ENCODE assay signal across 9 cellular contexts in genomic region chr15:83653639-83654378, GRCh38. TPM values are rescaled to one million over a fixed set of nuclear protein-coding genes. Genes with fewer than 3 reads are reported as not detected.
DNase-seq lines count a peak whose midpoint lies in the region; ATAC-seq, FAIRE-seq and TF ChIP-seq lines count a peak whose summit lies in the region.
"Had no signal": no experiment of that assay in that cellular context is flagged by ENCODE, and none has a peak within 500 bp of the region (broad histone marks: within the 10 kb centered on the region; RNA-seq: fewer than 3 reads in every experiment).

Gene ADAMTSL3 (plus strand): TSS chr15:83654123. CDS start chr15:83655762, 1,639 bp downstream.

- H3K14ac ChIP-seq in H1 (ENCODE audit: insufficient read length) = no peak within 1 kb of the TSS

- no peak within 1 kb of the TSS for H4K5ac ChIP-seq in H1 (ENCODE audit: insufficient read length, low read depth, low read length)

- ATAC-seq in GM18907 (IDR thresholded peaks at IDR 0.05; ENCODE audit: unreplicated experiment) = no peak

- no peak within 1 kb of the TSS for H4K91ac ChIP-seq in H1 (replicated peaks; ENCODE audit: insufficient read length, low read length)

- H3K27me3 Mint-ChIP-seq in activated T-helper 1 cell treated with anti-CD3 and anti-CD28 coated beads, Interleukin-12 subunit alpha, Interleukin-12 subunit beta, Interleukin-2, Interleukin-4 antibody, amounts not matched to agents 30 ng/mL and 10 ng/mL and 1 ng/mL, durations not matched to agents 14 hours and 24 hours and 36 hours (ENCODE audit: insufficient read depth) = peaks cover 28% of the 10 kb centered on the region

- peak within 1 kb of the TSS; percentile 82 to 93 for H3K4me2 ChIP-seq in H1 (ENCODE audit: insufficient read depth in 1 of 2, low read depth in 2 of 2, low read length in 2 of 2)

- H2BK5ac ChIP-seq in H1 (ENCODE audit: low read depth, low read length) = no peak within 1 kb of the TSS

- POLR2A ChIA-PET in H1 (lab: Charles Lee; ENCODE audit: partially characterized antibody) = interaction anchor here (0.6 kb wide), 2 partner anchors 9 to 370 kb away, joined by 3 read pairs; no protein-coding TSS in a partner anchor

- H3K4me1 ChIP-seq in H1 (replicated peaks in 1 of 4; ENCODE audit: control insufficient read depth in 3 of 4, insufficient read depth in 4 of 4, low read length in 3 of 4) = peaks cover 0 to 5% (median 2%) of the 10 kb centered on the region in 4 experiments; a peak in 5 of 7 replicates
- peaks cover 10 to 40% (median 32%) of the 10 kb centered on the region in 4 donors for H3K4me1 ChIP-seq in liver (ENCODE audit: control insufficient read depth in 4 of 4, insufficient read depth in 4 of 4, low read length in 3 of 4)
- H3K4me1 ChIP-seq in suprapubic skin = peaks cover 23% of the 10 kb centered on the region

- TF ChIP-seq POLR2A in H1 (IDR thresholded peaks at IDR 0.05; ENCODE audit: control extremely low read depth in 1 of 2, low read depth in 2 of 2, low read length in 2 of 2) (no peak), suprapubic skin (IDR thresholded peaks at IDR 0.05) (no peak)

- H3K4me1 Mint-ChIP-seq in activated T-helper 1 cell treated with anti-CD3 and anti-CD28 coated beads, Interleukin-12 subunit alpha, Interleukin-12 subunit beta, Interleukin-2, Interleukin-4 antibody, amounts not matched to agents 30 ng/mL and 10 ng/mL and 1 ng/mL, durations not matched to agents 14 hours and 24 hours and 36 hours (ENCODE audit: low read depth) = no peaks in the 10 kb centered on the region

- H3K4ac ChIP-seq in H1 (replicated peaks; ENCODE audit: insufficient read length, low read depth, low read length) = no peak within 1 kb of the TSS

- H3K23me2 ChIP-seq in H1 (ENCODE audit: low read depth, low read length) = peaks cover 8% of the 10 kb centered on the region; the same call in 1 of the 2 replicates

- no peaks in the 10 kb centered on the region for H3K9me3 Mint-ChIP-seq in activated T-helper 1 cell treated with anti-CD3 and anti-CD28 coated beads, Interleukin-12 subunit alpha, Interleukin-12 subunit beta, Interleukin-2, Interleukin-4 antibody, amounts not matched to agents 30 ng/mL and 10 ng/mL and 1 ng/mL, durations not matched to agents 14 hours and 24 hours and 36 hours

- H3K23ac ChIP-seq in H1 (ENCODE audit: insufficient read length) = no peak within 1 kb of the TSS

- no peaks in the 10 kb centered on the region for H3K79me2 ChIP-seq in H1 (ENCODE audit: control insufficient read depth in 1 of 2, insufficient read depth in 2 of 2, low read length in 2 of 2)

- H2BK12ac ChIP-seq in H1 (ENCODE audit: low read depth, low read length) = no peak within 1 kb of the TSS; the same call in 1 of the 2 replicates

- 1% methylated on average over 20 of the region's 105 CpGs; no CpG with 5 or more reads in 1 of the 2 experiments for WGBS in H1 (ENCODE audit: extremely low coverage in 1 of 2, insufficient coverage in 1 of 2, insufficient read length in 1 of 2, insufficient replicate concordance in 2 of 2, low coverage in 1 of 2, low lambda C conversion rate in 2 of 2, missing lambda C conversion rate in 1 of 2), 2 experiments
- WGBS in liver = 3% methylated on average over 105 of the region's 105 CpGs
- WGBS in suprapubic skin = 3% methylated on average over 27 of the region's 105 CpGs

- peak within 1 kb of the TSS; percentile 3 to 60 (median 42); a peak in 4 of 7 replicates for H3K9ac ChIP-seq in H1 (replicated peaks in 1 of 4; ENCODE audit: extremely low read depth in 1 of 4, low read depth in 3 of 4, low read length in 3 of 4)
- H3K9ac ChIP-seq in liver (ENCODE audit: low read depth in 1 of 2, low read length in 2 of 2) = peak within 1 kb of the TSS; percentile 56 to 58

- TF ChIP-seq RAD21 in H1 (IDR thresholded peaks at IDR 0.05 in 1 of 2, conservative IDR thresholded peaks at IDR 0.05 in 1 of 2; ENCODE audit: low read depth in 2 of 2, low read length in 2 of 2) (peak; percentile 8 to 35; a peak in 2 of 4 replicates), liver (IDR thresholded peaks at IDR 0.05) (no peak)

- H3K36me3 ChIP-seq in MG63 (no peaks in the 10 kb centered on the region), H1 (ENCODE audit: control insufficient read depth in 2 of 4, insufficient read depth in 4 of 4, low read length in 3 of 4) (no peaks in the 10 kb centered on the region), liver (ENCODE audit: control insufficient read depth in 4 of 4, insufficient read depth in 3 of 4, low read depth in 1 of 4, low read length in 3 of 4) (no peaks in the 10 kb centered on the region), suprapubic skin (no peaks in the 10 kb centered on the region)

- peak within 1 kb of the TSS; percentile 90 for H2AFZ ChIP-seq in H1 (ENCODE audit: low read length)

- TF ChIP-seq EP300 in H1 (IDR thresholded peaks at IDR 0.05; ENCODE audit: borderline replicate concordance in 1 of 2, low read depth in 2 of 2, low read length in 2 of 2) = no peak
- TF ChIP-seq EP300 in suprapubic skin (IDR thresholded peaks at IDR 0.05) = no peak

- H3K79me1 ChIP-seq in H1 (ENCODE audit: low read depth, low read length) = no peaks in the 10 kb centered on the region

- H3K36me3 Mint-ChIP-seq in activated T-helper 1 cell treated with anti-CD3 and anti-CD28 coated beads, Interleukin-12 subunit alpha, Interleukin-12 subunit beta, Interleukin-2, Interleukin-4 antibody, amounts not matched to agents 30 ng/mL and 10 ng/mL and 1 ng/mL, durations not matched to agents 14 hours and 24 hours and 36 hours (ENCODE audit: low read depth) = no peaks in the 10 kb centered on the region

- H3K27ac Mint-ChIP-seq in activated T-helper 1 cell treated with anti-CD3 and anti-CD28 coated beads, Interleukin-12 subunit alpha, Interleukin-12 subunit beta, Interleukin-2, Interleukin-4 antibody, amounts not matched to agents 30 ng/mL and 10 ng/mL and 1 ng/mL, durations not matched to agents 14 hours and 24 hours and 36 hours = no peak within 1 kb of the TSS
- H3K27ac Mint-ChIP-seq: HFFc6 had no signal

- H3K27me3 ChIP-seq in MG63 (peaks cover 41% of the 10 kb centered on the region), H1 (replicated peaks in 1 of 4; ENCODE audit: control insufficient read depth in 3 of 4, extremely low read depth in 1 of 4, insufficient read depth in 3 of 4, low read length in 3 of 4) (peaks cover 12 to 41% (median 35%) of the 10 kb centered on the region in 4 experiments), liver (ENCODE audit: control insufficient read depth in 4 of 4, insufficient read depth in 4 of 4, low read length in 3 of 4) (no peaks in the 10 kb centered on the region), suprapubic skin (peaks cover 47% of the 10 kb centered on the region)

- H3K4me3 ChIP-seq in MG63 = peak within 1 kb of the TSS; percentile 34
- peak within 1 kb of the TSS; percentile 33 to 80 (median 56) for H3K4me3 ChIP-seq in H1 (ENCODE audit: extremely low read depth in 1 of 4, insufficient read depth in 2 of 4, low read depth in 3 of 4, low read length in 4 of 4)
- H3K4me3 ChIP-seq in liver (ENCODE audit: low read depth in 1 of 3, low read length in 3 of 3) = peak within 1 kb of the TSS; percentile 63 to 78 (median 63)
- H3K4me3 ChIP-seq in suprapubic skin = peak within 1 kb of the TSS; percentile 46

- intact Hi-C loops in activated T-helper 1 cell treated with anti-CD3 and anti-CD28 coated beads, Interleukin-12 subunit alpha, Interleukin-12 subunit beta, Interleukin-2, Interleukin-4 antibody, amounts not matched to agents 30 ng/mL and 10 ng/mL and 1 ng/mL, durations not matched to agents 14 hours and 24 hours and 36 hours (cut with micrococcal nuclease) = no loop called here

- FAIRE-seq in H1 (lab: Jason Lieb, UNC) = no peak

- peak; percentile 69 for DNase-seq in MG63
- DNase-seq in H1 (ENCODE audit: low read depth in 1 of 2, low spot score in 2 of 2) = peak; percentile 25 to 78
- peak in 1 of 2 donors; percentile 72 for DNase-seq in suprapubic skin (ENCODE audit: low spot score in 2 of 2)
- no peak for DNase-seq in activated T-helper 1 cell treated with anti-CD3 and anti-CD28 coated beads, Interleukin-12 subunit alpha, Interleukin-12 subunit beta, Interleukin-2, Interleukin-4 antibody, amounts not matched to agents 30 ng/mL and 10 ng/mL and 1 ng/mL, durations not matched to agents 14 hours and 24 hours and 36 hours (ENCODE audit: low spot score)
- no peak for DNase-seq in DMS114 treated with DMSO at 0.1 percent for 48 hours (lab: John Stamatoyannopoulos, UW; ENCODE audit: unreplicated experiment)
- no peak for DNase-seq in NCI-H345 (lab: John Stamatoyannopoulos, UW)
- DNase-seq: HFFc6 had no signal

- H2BK120ac ChIP-seq in H1 (replicated peaks; ENCODE audit: low read depth, low read length) = no peak within 1 kb of the TSS

- H3K9me3 ChIP-seq in MG63 (no peaks in the 10 kb centered on the region), H1 (ENCODE audit: insufficient read depth in 2 of 2, low read depth in 1 of 2, low read length in 1 of 2) (no peaks in the 10 kb centered on the region), liver (ENCODE audit: control insufficient read depth in 4 of 4, low read length in 3 of 4) (no peaks in the 10 kb centered on the region), suprapubic skin (no peaks in the 10 kb centered on the region)

- H2BK15ac ChIP-seq in H1 (ENCODE audit: low read length) = no peak within 1 kb of the TSS

- CTCF ChIA-PET in H1 (lab: Charles Lee; ENCODE audit: partially characterized antibody) = interaction anchor here (1.4 to 1.7 kb wide), 2 partner anchors 114 to 215 kb away, joined by 4 read pairs; no protein-coding TSS in a partner anchor

- peak within 1 kb of the TSS; percentile 84; the same call in 1 of the 2 replicates for H3K18ac ChIP-seq in H1 (ENCODE audit: extremely low read depth, low read length)

- peak within 1 kb of the TSS; percentile 82 for H4K8ac ChIP-seq in H1 (ENCODE audit: extremely low read depth, insufficient read depth, low read length)

- TF ChIP-seq CTCF in H1 (IDR thresholded peaks at IDR 0.05; ENCODE audit: control extremely low read depth in 1 of 3, insufficient read depth in 1 of 3, low read depth in 1 of 3, low read length in 3 of 3) = peak; percentile 11 to 16 (median 12); a peak in 3 of 4 replicates
- peak; percentile 14 for TF ChIP-seq CTCF in liver (IDR thresholded peaks at IDR 0.05; ENCODE audit: low read depth, low read length, missing input control)
- TF ChIP-seq CTCF in suprapubic skin (IDR thresholded peaks at IDR 0.05) = peak in 1 of 2 donors; percentile 9

- no peak within 1 kb of the TSS for H3K56ac ChIP-seq in H1 (replicated peaks; ENCODE audit: insufficient read length, low read depth, low read length)

- H3K27ac ChIP-seq in H1 (ENCODE audit: low read depth, low read length) = no peak within 1 kb of the TSS
- H3K27ac ChIP-seq in liver (ENCODE audit: low read depth in 1 of 2, low read length in 2 of 2) = peak within 1 kb of the TSS; percentile 81 to 85
- no peak within 1 kb of the TSS for H3K27ac ChIP-seq in suprapubic skin

- H4K20me1 ChIP-seq in H1 (replicated peaks in 1 of 2; ENCODE audit: control insufficient read depth in 1 of 2, insufficient read depth in 2 of 2, low read length in 2 of 2) = no peaks in the 10 kb centered on the region

- H2AK5ac ChIP-seq in H1 (ENCODE audit: low read depth, low read length) = no peak within 1 kb of the TSS

- no peak within 1 kb of the TSS for H3K4me3 Mint-ChIP-seq in activated T-helper 1 cell treated with anti-CD3 and anti-CD28 coated beads, Interleukin-12 subunit alpha, Interleukin-12 subunit beta, Interleukin-2, Interleukin-4 antibody, amounts not matched to agents 30 ng/mL and 10 ng/mL and 1 ng/mL, durations not matched to agents 14 hours and 24 hours and 36 hours
- H3K4me3 Mint-ChIP-seq: HFFc6 had no signal

- H2BK20ac ChIP-seq in H1 (ENCODE audit: low read length) = no peak within 1 kb of the TSS

RNA-seq across cellular contexts. Expression of gene ADAMTSL3, which starts in this region (rescaled TPM):
- 0.10 and 0.23 TPM in 2 replicates for total RNA-seq in MG63 (2014; rRNA removed; shearing (Covaris generic); ENCODE audit: low replicate concordance)
- 0.75 and 1.4 TPM in 2 replicates for total RNA-seq in H1 (2021; fragmentation: NEBNext Ultra II Directional; extraction: Animal tissue kit (Norgen Biotek cat#: 25700))
- 0.35 TPM in 2 replicates for polyA plus RNA-seq in H1 (2011; rRNA removed)
- 0.36 TPM for polyA plus RNA-seq in H1 (2011; cell fraction: cytosol; rRNA removed)
- polyA plus RNA-seq in H1 (2011; cell fraction: nucleus; rRNA removed) = 1.2 TPM
- 0.49 to 0.82 TPM (median 0.72 TPM) in 4 replicates for polyA plus RNA-seq in H1 (2012, experiment 1 of 2)
- 0.09 TPM for polyA plus RNA-seq in H1 (2012, experiment 2 of 2)
- polyA plus RNA-seq in H1 (2013, experiment 1 of 2) = 0.53 TPM
- 0.63 TPM for polyA plus RNA-seq in H1 (2013, experiment 2 of 2)
- 1.5 and 5.4 TPM in 2 replicates for polyA minus RNA-seq in H1 (2011; rRNA and poly(A)+ RNA removed)
- polyA minus RNA-seq in H1 (2011; cell fraction: cytosol; rRNA and poly(A)+ RNA removed) = 0.59 TPM
- 2.4 TPM for polyA minus RNA-seq in H1 (2011; cell fraction: nucleus; rRNA and poly(A)+ RNA removed)
- 10 to 100 TPM in 1 of 2 donors, 1 to 10 TPM in 1; 7.1 to 19.0 TPM for total RNA-seq in liver
- polyA plus RNA-seq in liver = 1 to 10 TPM; 3.5 to 8.8 TPM
- 10 to 100 TPM in 1 of 4 donors, 1 to 10 TPM in 3; 2.0 to 11.3 (median 3.8) TPM for total RNA-seq in suprapubic skin
- not detected in 2 replicates for total RNA-seq in activated T-helper 1 cell treated with anti-CD3 and anti-CD28 coated beads, Interleukin-12 subunit alpha, Interleukin-12 subunit beta, Interleukin-2, Interleukin-4 antibody, amounts not matched to agents 30 ng/mL and 10 ng/mL and 1 ng/mL, durations not matched to agents 14 hours and 24 hours and 36 hours
- total RNA-seq: HFFc6 had no signal

Comparison
In these comparisons a context has a peak if more than half of its experiments do, and no peak if none do; other contexts are left out.
1. Peak in DNase-seq and H3K4me3 ChIP-seq in MG63; RNA of the gene not detected or under 1 TPM.
2. DNase-seq: peak in H1 (2 of 2); none in activated T-helper 1 cell treated with anti-CD3 and anti-CD28 coated beads, Interleukin-12 subunit alpha, Interleukin-12 subunit beta, Interleukin-2, Interleukin-4 antibody, amounts not matched to agents 30 ng/mL and 10 ng/mL and 1 ng/mL, durations not matched to agents 14 hours and 24 hours and 36 hours (single experiment), DMS114 treated with DMSO at 0.1 percent for 48 hours (single experiment) and NCI-H345 (single experiment).
3. H3K27ac ChIP-seq: peak in liver (2 of 2); none in H1 (single experiment) and suprapubic skin (single experiment).
4. Peak in every context shown above with its lines, with median percentiles within 50 percentile points of each other: H3K4me3 ChIP-seq.